ENCODE assay signal across 10 cellular contexts in genomic region chr1:174815036-174815435, GRCh38.
DNase-seq lines count a peak whose midpoint lies in the region; FAIRE-seq and TF ChIP-seq lines count a peak whose summit lies in the region.
"Had no signal": no experiment of that assay in that cellular context is flagged by ENCODE, and none has a peak within 500 bp of the region (broad histone marks: within the 10 kb centered on the region; RNA-seq: fewer than 3 reads in every experiment).

No MANE protein-coding gene starts in this region.

- H3F3A ChIP-seq in MM.1S (ENCODE audit: insufficient read depth, low read length) = no peaks in the 10 kb centered on the region

- H3K4me2 ChIP-seq in MM.1S (ENCODE audit: low read depth, low read length) = peak overlapping the region; percentile 64

- H3K9me3 ChIP-seq in MM.1S (replicated peaks; ENCODE audit: insufficient read depth, low read length) (no peaks in the 10 kb centered on the region), SJCRH30 (replicated peaks) (no peaks in the 10 kb centered on the region), kidney (ENCODE audit: control insufficient read depth in 1 of 2, low read length in 2 of 2) (no peaks in the 10 kb centered on the region)

- H3K36me3 ChIP-seq in MM.1S (replicated peaks; ENCODE audit: insufficient read depth, low read length) (no peaks in the 10 kb centered on the region), SJCRH30 (no peaks in the 10 kb centered on the region), kidney (ENCODE audit: control insufficient read depth in 1 of 2, insufficient read depth in 2 of 2, low read length in 2 of 2) (no peaks in the 10 kb centered on the region)

- no peak for FAIRE-seq in kidney (lab: Jason Lieb, UNC)

- TF ChIP-seq CTCF in GM20000 (IDR thresholded peaks at IDR 0.05; ENCODE audit: extremely low read depth, missing control alignments) (no peak), MM.1S (IDR thresholded peaks at IDR 0.05; ENCODE audit: low read length) (no peak), epithelial cell of esophagus (IDR thresholded peaks at IDR 0.05; ENCODE audit: insufficient read depth, low read depth, low read length, missing control alignments) (no peak), kidney (IDR thresholded peaks at IDR 0.05; ENCODE audit: borderline replicate concordance, extremely low read depth, insufficient read depth) (no peak)

- intact Hi-C loops in kidney (cut with DNase I) = no loop called here

- DNase-seq in Daoy (ENCODE audit: low read depth) = peak; percentile 91
- DNase-seq in GM20000 (ENCODE audit: low spot score) = peak; percentile 23
- peak; percentile 22 for DNase-seq in MM.1S
- DNase-seq in epithelial cell of esophagus (ENCODE audit: low read depth) = peak; percentile 95
- DNase-seq in cerebellar cortex (ENCODE audit: low spot score) = no peak
- no peak for DNase-seq in SJCRH30
- no peak for DNase-seq in kidney
- no peak for DNase-seq in globus pallidus (ENCODE audit: low spot score)
- DNase-seq: NCI-H510A treated with DMSO at 0.1 percent for 48 hours had no signal

- H2AFZ ChIP-seq in MM.1S (ENCODE audit: low read length) = no peak overlapping the region

- H3K4me3 ChIP-seq in MM.1S (ENCODE audit: low read length) (no peak overlapping the region), epithelial cell of esophagus (ENCODE audit: low read length) (no peak overlapping the region), SJCRH30 (no peak overlapping the region), kidney (ENCODE audit: low read length in 2 of 2) (no peak overlapping the region)
- H3K4me3 ChIP-seq: lung had no signal

- H3K27ac ChIP-seq in MM.1S (ENCODE audit: low read length) (no peak overlapping the region), SJCRH30 (no peak overlapping the region), kidney (ENCODE audit: low read depth in 2 of 2, low read length in 2 of 2) (no peak overlapping the region)

- peaks cover 45% of the 10 kb centered on the region for H3K4me1 ChIP-seq in MM.1S (ENCODE audit: low read length)
- peaks cover 17% of the 10 kb centered on the region for H3K4me1 ChIP-seq in SJCRH30
- H3K4me1 ChIP-seq in kidney (ENCODE audit: control insufficient read depth in 1 of 2, insufficient read depth in 1 of 2, low read depth in 1 of 2, low read length in 2 of 2) = no peaks in the 10 kb centered on the region

- 0 out of 2 replicates have a peak, but pooled peaks cover 3% of the 10 kb centered on the region for H3K27me3 ChIP-seq in MM.1S (replicated peaks; ENCODE audit: insufficient read depth, low read length)
- H3K27me3 ChIP-seq in SJCRH30 = no peaks in the 10 kb centered on the region

- H3K9ac ChIP-seq in MM.1S (ENCODE audit: low read length) (no peak overlapping the region), kidney (ENCODE audit: low read length in 2 of 2) (no peak overlapping the region)

- no peaks in the 10 kb centered on the region for H4K20me1 ChIP-seq in MM.1S (ENCODE audit: insufficient read depth, low read length)

- H3K79me2 ChIP-seq in MM.1S (ENCODE audit: low read length) = no peaks in the 10 kb centered on the region

- H3K9me2 ChIP-seq in MM.1S (replicated peaks; ENCODE audit: insufficient read depth, low read length) = no peaks in the 10 kb centered on the region

Comparison
In these comparisons a context has a peak if more than half of its experiments do, and no peak if none do; other contexts are left out.
1. DNase-seq: peak in Daoy (single experiment), GM20000 (single experiment), MM.1S (single experiment) and epithelial cell of esophagus (single experiment); none in cerebellar cortex (single experiment), SJCRH30 (0 of 2), kidney (single experiment) and globus pallidus (single experiment).